ENCODE assay signal across 1 cellular context in the genomic region with DNA sequence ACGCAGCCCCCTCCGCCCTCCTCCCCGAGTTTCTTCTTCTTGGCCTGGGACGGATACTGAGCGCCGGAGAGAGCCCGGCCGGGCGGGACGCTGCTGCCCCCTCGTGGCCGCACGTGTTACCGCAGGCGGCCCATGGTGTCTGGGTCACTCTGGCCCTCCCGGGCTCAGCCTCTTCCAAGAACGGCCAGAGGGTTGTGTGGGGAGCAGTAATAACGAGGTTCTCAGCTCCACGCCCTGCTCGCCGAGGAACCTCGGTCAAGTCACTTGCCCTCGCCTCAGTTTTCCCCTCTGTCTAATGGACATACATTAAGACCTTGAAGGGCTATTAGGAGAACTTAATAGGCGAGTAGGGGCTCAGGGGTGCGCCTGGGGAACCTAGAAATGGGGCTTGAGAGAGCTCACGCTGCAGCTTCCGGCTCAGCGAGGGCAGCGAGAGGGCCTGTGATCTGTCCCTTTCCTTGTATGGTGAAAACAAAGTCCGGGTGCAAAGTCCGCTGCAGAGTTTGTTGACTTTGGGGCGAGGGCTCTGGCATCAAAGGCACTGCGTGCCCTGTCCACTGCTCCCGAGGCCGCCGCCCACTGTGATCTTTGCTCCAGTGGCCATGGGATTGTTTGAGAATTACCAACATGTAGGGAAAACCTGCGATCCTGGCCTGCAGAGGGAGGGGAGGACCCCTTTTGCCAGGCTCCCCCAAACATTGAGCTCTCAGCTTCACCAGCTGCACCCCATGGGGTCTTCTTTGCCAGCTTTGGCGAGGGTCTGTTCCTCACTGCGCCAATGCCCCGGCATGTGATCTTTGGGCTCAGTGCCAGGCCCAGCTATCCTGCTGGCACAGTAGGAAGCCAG.
TF ChIP-seq lines count a peak whose summit lies in the region.

No MANE protein-coding gene starts in this region.

TF ChIP-seq in HepG2, 621 proteins besides CTCF, POLR2A, EP300 and RAD21 (continued from another document and continues in another):
- TF ChIP-seq SMAD9 (CRISPR knock-in tag; IDR thresholded peaks at IDR 0.05) (no peak; the same call in none of the 2 replicates), ZBTB39 (CRISPR knock-in tag; IDR thresholded peaks at IDR 0.05) (peak; percentile 54), ZNF326 (CRISPR knock-in tag; IDR thresholded peaks at IDR 0.05; ENCODE audit: borderline replicate concordance) (no peak), IKZF5 (CRISPR knock-in tag; IDR thresholded peaks at IDR 0.05) (peak; percentile 96), ZNF512 (CRISPR knock-in tag; IDR thresholded peaks at IDR 0.05) (no peak), RXRB (CRISPR knock-in tag; IDR thresholded peaks at IDR 0.05; ENCODE audit: borderline replicate concordance) (peak; percentile 95), ZBED4 (CRISPR knock-in tag; IDR thresholded peaks at IDR 0.05; ENCODE audit: borderline replicate concordance) (peak; percentile 89; the same call in 1 of the 2 replicates), SIX4 (CRISPR knock-in tag; IDR thresholded peaks at IDR 0.05) (0 out of 2 replicates have a peak, but pooled peaks have one; percentile 59), ZNF773 (CRISPR knock-in tag; IDR thresholded peaks at IDR 0.05; ENCODE audit: borderline replicate concordance) (no peak), TARDBP (CRISPR knock-in tag; IDR thresholded peaks at IDR 0.05) (peak; percentile 96), SALL2 (CRISPR knock-in tag; IDR thresholded peaks at IDR 0.05) (peak; percentile 49; the same call in 1 of the 2 replicates), SMAD1 (CRISPR knock-in tag; IDR thresholded peaks at IDR 0.05; ENCODE audit: borderline replicate concordance, low read depth) (peak; percentile 97), ZNF562 (CRISPR knock-in tag; IDR thresholded peaks at IDR 0.05; ENCODE audit: borderline replicate concordance) (no peak), TGIF2 (CRISPR knock-in tag; IDR thresholded peaks at IDR 0.05) (peak; percentile 18; the same call in 1 of the 2 replicates), ZNF572 (CRISPR knock-in tag; IDR thresholded peaks at IDR 0.05) (peak; percentile 91), ZNF232 (CRISPR knock-in tag; IDR thresholded peaks at IDR 0.05; ENCODE audit: borderline replicate concordance) (no peak), RARG (CRISPR knock-in tag; IDR thresholded peaks at IDR 0.05; ENCODE audit: low read depth) (no peak), IKZF1 (IDR thresholded peaks at IDR 0.05) (no peak), NFYC (CRISPR knock-in tag; IDR thresholded peaks at IDR 0.05) (no peak), GATA4 (IDR thresholded peaks at IDR 0.05; ENCODE audit: borderline replicate concordance, low read depth) (peak; percentile 64; the same call in 1 of the 2 replicates), ZNF253 (CRISPR knock-in tag; IDR thresholded peaks at IDR 0.05; ENCODE audit: borderline replicate concordance) (no peak; the same call in 1 of the 2 replicates), ARNT (IDR thresholded peaks at IDR 0.05) (no peak), RBAK (CRISPR knock-in tag; IDR thresholded peaks at IDR 0.05) (no peak), ZNF550 (CRISPR knock-in tag; IDR thresholded peaks at IDR 0.05; ENCODE audit: borderline replicate concordance) (no peak), MAX (IDR thresholded peaks at IDR 0.05) (peak; percentile 78), ZNF768 (CRISPR knock-in tag; IDR thresholded peaks at IDR 0.05) (peak; percentile 6; the same call in 1 of the 2 replicates), ZNF530 (CRISPR knock-in tag; IDR thresholded peaks at IDR 0.05; ENCODE audit: low read depth) (no peak), RFX5 (IDR thresholded peaks at IDR 0.05; ENCODE audit: low read depth, low read length) (no peak)
- TF ChIP-seq, protein P1, sequence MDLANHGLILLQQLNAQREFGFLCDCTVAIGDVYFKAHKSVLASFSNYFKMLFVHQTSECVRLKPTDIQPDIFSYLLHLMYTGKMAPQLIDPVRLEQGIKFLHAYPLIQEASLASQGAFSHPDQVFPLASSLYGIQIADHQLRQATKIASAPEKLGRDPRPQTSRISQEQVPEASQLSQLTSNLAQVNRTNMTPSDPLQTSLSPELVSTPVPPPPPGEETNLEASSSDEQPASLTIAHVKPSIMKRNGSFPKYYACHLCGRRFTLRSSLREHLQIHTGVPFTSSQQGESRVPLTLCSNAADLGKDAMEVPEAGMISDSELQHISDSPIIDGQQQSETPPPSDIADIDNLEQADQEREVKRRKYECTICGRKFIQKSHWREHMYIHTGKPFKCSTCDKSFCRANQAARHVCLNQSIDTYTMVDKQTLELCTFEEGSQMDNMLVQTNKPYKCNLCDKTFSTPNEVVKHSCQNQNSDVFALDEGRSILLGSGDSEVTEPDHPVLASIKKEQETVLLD (CRISPR knock-in tag; IDR thresholded peaks at IDR 0.05; ENCODE audit: low read depth), result peak; percentile 54; the same call in 1 of the 2 replicates
- TF ChIP-seq, protein P2, sequence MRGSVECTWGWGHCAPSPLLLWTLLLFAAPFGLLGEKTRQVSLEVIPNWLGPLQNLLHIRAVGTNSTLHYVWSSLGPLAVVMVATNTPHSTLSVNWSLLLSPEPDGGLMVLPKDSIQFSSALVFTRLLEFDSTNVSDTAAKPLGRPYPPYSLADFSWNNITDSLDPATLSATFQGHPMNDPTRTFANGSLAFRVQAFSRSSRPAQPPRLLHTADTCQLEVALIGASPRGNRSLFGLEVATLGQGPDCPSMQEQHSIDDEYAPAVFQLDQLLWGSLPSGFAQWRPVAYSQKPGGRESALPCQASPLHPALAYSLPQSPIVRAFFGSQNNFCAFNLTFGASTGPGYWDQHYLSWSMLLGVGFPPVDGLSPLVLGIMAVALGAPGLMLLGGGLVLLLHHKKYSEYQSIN (CRISPR knock-in tag; IDR thresholded peaks at IDR 0.05; ENCODE audit: borderline replicate concordance), result 0 out of 2 replicates have a peak, but pooled peaks have one; percentile 13
- TF ChIP-seq, protein P3, sequence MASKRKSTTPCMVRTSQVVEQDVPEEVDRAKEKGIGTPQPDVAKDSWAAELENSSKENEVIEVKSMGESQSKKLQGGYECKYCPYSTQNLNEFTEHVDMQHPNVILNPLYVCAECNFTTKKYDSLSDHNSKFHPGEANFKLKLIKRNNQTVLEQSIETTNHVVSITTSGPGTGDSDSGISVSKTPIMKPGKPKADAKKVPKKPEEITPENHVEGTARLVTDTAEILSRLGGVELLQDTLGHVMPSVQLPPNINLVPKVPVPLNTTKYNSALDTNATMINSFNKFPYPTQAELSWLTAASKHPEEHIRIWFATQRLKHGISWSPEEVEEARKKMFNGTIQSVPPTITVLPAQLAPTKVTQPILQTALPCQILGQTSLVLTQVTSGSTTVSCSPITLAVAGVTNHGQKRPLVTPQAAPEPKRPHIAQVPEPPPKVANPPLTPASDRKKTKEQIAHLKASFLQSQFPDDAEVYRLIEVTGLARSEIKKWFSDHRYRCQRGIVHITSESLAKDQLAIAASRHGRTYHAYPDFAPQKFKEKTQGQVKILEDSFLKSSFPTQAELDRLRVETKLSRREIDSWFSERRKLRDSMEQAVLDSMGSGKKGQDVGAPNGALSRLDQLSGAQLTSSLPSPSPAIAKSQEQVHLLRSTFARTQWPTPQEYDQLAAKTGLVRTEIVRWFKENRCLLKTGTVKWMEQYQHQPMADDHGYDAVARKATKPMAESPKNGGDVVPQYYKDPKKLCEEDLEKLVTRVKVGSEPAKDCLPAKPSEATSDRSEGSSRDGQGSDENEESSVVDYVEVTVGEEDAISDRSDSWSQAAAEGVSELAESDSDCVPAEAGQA (IDR thresholded peaks at IDR 0.05; ENCODE audit: low read depth), result 0 out of 2 replicates have a peak, but pooled peaks have one; percentile 74
- TF ChIP-seq, protein P3 (CRISPR knock-in tag; IDR thresholded peaks at IDR 0.05; ENCODE audit: borderline replicate concordance), result peak; percentile 79; the same call in 1 of the 2 replicates
- TF ChIP-seq, protein P4, sequence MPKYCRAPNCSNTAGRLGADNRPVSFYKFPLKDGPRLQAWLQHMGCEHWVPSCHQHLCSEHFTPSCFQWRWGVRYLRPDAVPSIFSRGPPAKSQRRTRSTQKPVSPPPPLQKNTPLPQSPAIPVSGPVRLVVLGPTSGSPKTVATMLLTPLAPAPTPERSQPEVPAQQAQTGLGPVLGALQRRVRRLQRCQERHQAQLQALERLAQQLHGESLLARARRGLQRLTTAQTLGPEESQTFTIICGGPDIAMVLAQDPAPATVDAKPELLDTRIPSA (CRISPR knock-in tag; IDR thresholded peaks at IDR 0.05; ENCODE audit: borderline replicate concordance), result peak; percentile 95; the same call in 1 of the 2 replicates
- TF ChIP-seq, protein P5, sequence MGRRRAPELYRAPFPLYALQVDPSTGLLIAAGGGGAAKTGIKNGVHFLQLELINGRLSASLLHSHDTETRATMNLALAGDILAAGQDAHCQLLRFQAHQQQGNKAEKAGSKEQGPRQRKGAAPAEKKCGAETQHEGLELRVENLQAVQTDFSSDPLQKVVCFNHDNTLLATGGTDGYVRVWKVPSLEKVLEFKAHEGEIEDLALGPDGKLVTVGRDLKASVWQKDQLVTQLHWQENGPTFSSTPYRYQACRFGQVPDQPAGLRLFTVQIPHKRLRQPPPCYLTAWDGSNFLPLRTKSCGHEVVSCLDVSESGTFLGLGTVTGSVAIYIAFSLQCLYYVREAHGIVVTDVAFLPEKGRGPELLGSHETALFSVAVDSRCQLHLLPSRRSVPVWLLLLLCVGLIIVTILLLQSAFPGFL (CRISPR knock-in tag; IDR thresholded peaks at IDR 0.05), result no peak
